Comparison of ENCODE assay signal across 12 cellular contexts in the genomic region with DNA sequence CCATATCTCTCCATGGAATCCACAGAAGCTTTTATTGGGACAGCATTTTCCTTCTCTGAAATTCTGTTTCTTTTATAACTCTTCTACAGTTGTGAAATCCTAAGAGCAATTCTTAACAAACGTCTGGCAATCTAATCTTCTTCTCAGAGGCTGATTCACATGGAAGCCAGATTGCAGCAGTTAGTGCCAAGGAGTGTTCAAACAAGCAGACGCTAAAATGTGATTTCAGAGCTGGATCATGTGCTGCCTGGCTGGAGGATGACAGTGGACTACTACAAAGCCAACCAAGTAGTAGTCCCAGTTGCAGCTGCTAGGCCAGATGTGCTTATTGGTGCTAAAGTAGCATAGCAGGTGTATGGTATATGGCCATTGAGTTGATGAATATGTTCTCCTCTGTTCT. TPM values are rescaled to one million over a fixed set of nuclear protein-coding genes. Genes with fewer than 3 reads are reported as not detected.
DNase-seq lines count a peak whose midpoint lies in the region; ATAC-seq and TF ChIP-seq lines count a peak whose summit lies in the region.
"Had no signal": no experiment of that assay in that cellular context is flagged by ENCODE, and none has a peak within 500 bp of the region (broad histone marks: within the 10 kb centered on the region; RNA-seq: fewer than 3 reads in every experiment).

No MANE protein-coding gene starts in this region.

- DNase-seq in NCI-H446 (lab: John Stamatoyannopoulos, UW) (peak; percentile 79 to 85), fibroblast of mammary gland (ENCODE audit: low read depth) (peak; percentile 90), mucosa of gallbladder (ENCODE audit: low spot score) (peak; percentile 31), uterus (peak; percentile 42 to 47), NCI-H526 (lab: John Stamatoyannopoulos, UW) (no peak)
- DNase-seq: activated CD8-positive, alpha-beta T cell treated with anti-CD3 and anti-CD28 coated beads for 36 hours; cerebellar nuclear complex; naive B cell; SHP77; stomach had no signal

- no peak for TF ChIP-seq CTCF in fibroblast of mammary gland (conservative IDR thresholded peaks at IDR 0.05; ENCODE audit: control insufficient read depth, insufficient read depth, low read depth, low read length)
- no peak for TF ChIP-seq CTCF in uterus (IDR thresholded peaks at IDR 0.05)

- H3K27ac ChIP-seq in uterus, result peak overlapping the region in 1 of 2 donors; percentile 51
- H3K27ac ChIP-seq: stomach had no signal

- ATAC-seq in GM21515 (IDR thresholded peaks at IDR 0.05; ENCODE audit: unreplicated experiment) (no peak), HG03025 (IDR thresholded peaks at IDR 0.05; ENCODE audit: low FRiP score, unreplicated experiment) (no peak)
- ATAC-seq: activated CD8-positive, alpha-beta T cell treated with anti-CD3 and anti-CD28 coated beads for 36 hours had no signal

- H3K27me3 ChIP-seq in uterus, result no peaks in the 10 kb centered on the region
- H3K27me3 ChIP-seq: stomach had no signal

- no peak for TF ChIP-seq POLR2A in uterus (IDR thresholded peaks at IDR 0.05)

- H3K9me3 ChIP-seq in uterus, result no peaks in the 10 kb centered on the region
- H3K9me3 ChIP-seq: stomach had no signal

- H3K4me1 ChIP-seq in uterus, result no peaks in the 10 kb centered on the region

- no peak overlapping the region for H3K4me3 ChIP-seq in fibroblast of mammary gland (ENCODE audit: control insufficient read depth, low read depth, low read length)
- no peak overlapping the region for H3K4me3 ChIP-seq in uterus
- H3K4me3 ChIP-seq: stomach had no signal

- intact Hi-C loops in uterus (cut with DNase I; ENCODE audit: low total_unique reads), result no loop called here

- H3K36me3 ChIP-seq in uterus, result no peaks in the 10 kb centered on the region
- H3K36me3 ChIP-seq: stomach had no signal

RNA-seq across cellular contexts. Expression of gene GLRB, which starts 27.7 kb away (rescaled TPM):
- 2.7 TPM for total RNA-seq in mucosa of gallbladder
- 10 to 100 TPM in 1 of 4 donors, 1 to 10 TPM in 3; 1.0 to 20.6 (median 4.6) TPM for total RNA-seq in uterus
- total RNA-seq: activated CD8-positive, alpha-beta T cell treated with anti-CD3 and anti-CD28 coated beads for 36 hours had no signal

Comparison
In these comparisons a context has a peak if more than half of its experiments do, and no peak if none do; other contexts are left out.
1. DNase-seq: peak in NCI-H446 (2 of 2), fibroblast of mammary gland (single experiment), mucosa of gallbladder (single experiment) and uterus (2 of 2); none in NCI-H526 (0 of 2).